8 cellular contexts compared by ENCODE assay signal in the genomic region with DNA sequence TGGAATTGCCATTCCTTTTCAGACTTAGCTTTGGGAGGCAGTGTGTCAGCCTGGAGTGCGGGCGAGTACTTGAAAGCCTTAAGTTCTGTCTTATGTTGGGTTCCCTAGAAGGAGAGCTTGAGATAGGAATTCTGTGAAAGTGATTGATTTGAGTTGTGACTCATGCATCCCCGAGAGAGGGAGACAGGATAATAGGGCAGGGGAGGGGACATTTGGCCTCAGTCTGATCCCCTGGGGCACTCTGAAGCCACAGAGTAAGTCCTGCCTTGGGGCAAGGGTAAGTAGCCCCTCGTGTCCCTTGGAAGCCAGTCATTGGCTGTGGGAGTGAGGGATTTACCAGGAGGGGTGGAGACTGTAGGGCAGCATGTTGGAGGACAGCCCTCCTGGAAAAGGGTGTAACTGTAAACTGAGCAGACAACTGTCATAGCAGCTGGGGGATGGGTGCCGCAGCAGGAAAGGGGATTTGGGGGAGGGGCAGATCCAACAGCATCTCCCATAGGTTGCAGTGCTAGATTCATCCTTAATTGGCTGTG. TPM values are rescaled to one million over a fixed set of nuclear protein-coding genes. Genes with fewer than 3 reads are reported as not detected.
DNase-seq lines count a peak whose midpoint lies in the region; ATAC-seq, FAIRE-seq and TF ChIP-seq lines count a peak whose summit lies in the region.
"Had no signal": no experiment of that assay in that cellular context is flagged by ENCODE, and none has a peak within 500 bp of the region (broad histone marks: within the 10 kb centered on the region; RNA-seq: fewer than 3 reads in every experiment).

No MANE protein-coding gene starts in this region.

- peak overlapping the region; percentile 14 for H3K4me2 ChIP-seq in skeletal muscle satellite cell (ENCODE audit: low read length)

- H3K4me3 ChIP-seq in skeletal muscle satellite cell (ENCODE audit: low read length) = no peak overlapping the region
- H3K4me3 ChIP-seq: dorsolateral prefrontal cortex had no signal

- intact Hi-C loops in Right ventricle myocardium superior (cut with DNase I) = no loop called here

- H3K27me3 ChIP-seq in skeletal muscle satellite cell (ENCODE audit: control insufficient read depth, insufficient read depth, low read length) = no peaks in the 10 kb centered on the region
- H3K27me3 ChIP-seq: dorsolateral prefrontal cortex had no signal

- DNase-seq in HS-5 (ENCODE audit: low read depth) (peak; percentile 13), RCC 7860 (ENCODE audit: low spot score) (peak; percentile 54), Right ventricle myocardium superior (no peak), cortex of kidney (lab: John Stamatoyannopoulos, UW) (no peak), GM12891 (ENCODE audit: insufficient read length, low spot score) (no peak)
- DNase-seq: dorsolateral prefrontal cortex had no signal

- H3K9ac ChIP-seq in skeletal muscle satellite cell (ENCODE audit: low read depth, low read length) = no peak overlapping the region

- ATAC-seq in Right ventricle myocardium superior (ENCODE audit: poor library complexity) (peak; percentile 70), GM19397 (IDR thresholded peaks at IDR 0.05; ENCODE audit: unreplicated experiment) (no peak)

- FAIRE-seq in RCC 7860 (lab: Jason Lieb, UNC) (peak; percentile 66), GM12891 (lab: Jason Lieb, UNC) (no peak)

- H3K4me1 ChIP-seq in skeletal muscle satellite cell (ENCODE audit: control insufficient read depth, insufficient read depth, low read length) = peaks cover 39% of the 10 kb centered on the region

- H3K9me3 ChIP-seq in skeletal muscle satellite cell (replicated peaks; ENCODE audit: low read length) = no peaks in the 10 kb centered on the region

- H3K36me3 ChIP-seq in skeletal muscle satellite cell (ENCODE audit: insufficient read depth, low read length) = no peaks in the 10 kb centered on the region

- no peak for TF ChIP-seq POLR2A in GM12891 (IDR thresholded peaks at IDR 0.05; ENCODE audit: low read depth, low read length)

TF ChIP-seq in GM12891, 5 proteins besides CTCF, POLR2A, EP300 and RAD21:
- no peak for TF ChIP-seq POU2F2 (IDR thresholded peaks at IDR 0.05; ENCODE audit: low read depth, low read length)
- TF ChIP-seq SPI1 (IDR thresholded peaks at IDR 0.05; ENCODE audit: low read depth, low read length) = no peak
TF ChIP-seq in GM12891: peak in this region for 0.

RNA-seq across cellular contexts. Expression of a gene that starts 44.0 kb away (rescaled TPM):
- 12.6 TPM for total RNA-seq in Right ventricle myocardium superior
- 4.2 and 4.3 TPM in 2 replicates for total RNA-seq in skeletal muscle satellite cell (2012; rRNA removed)
- polyA plus RNA-seq in GM12891 (2012; ENCODE audit: low read depth, missing spikeins) = 0.45 TPM

RNA-seq across cellular contexts. Expression of a gene that starts 50.0 kb away (rescaled TPM):
- total RNA-seq in Right ventricle myocardium superior = not detected
- not detected in 2 replicates for total RNA-seq in skeletal muscle satellite cell (2012; rRNA removed)
- not detected for polyA plus RNA-seq in GM12891 (2012; ENCODE audit: low read depth, missing spikeins)
- total RNA-seq: dorsolateral prefrontal cortex had no signal

Comparison
In these comparisons a context has a peak if more than half of its experiments do, and no peak if none do; other contexts are left out.
1. DNase-seq: peak in HS-5 (single experiment) and RCC 7860 (single experiment); none in Right ventricle myocardium superior (single experiment), cortex of kidney (single experiment) and GM12891 (single experiment).